31 cellular contexts compared by ENCODE assay signal in genomic region chr1:178495741-178496409, GRCh38. TPM values are rescaled to one million over a fixed set of nuclear protein-coding genes. Genes with fewer than 3 reads are reported as not detected.
"Had no signal": no experiment of that assay in that cellular context is flagged by ENCODE, and none has a peak within 500 bp of the region (broad histone marks: within the 10 kb centered on the region; RNA-seq: fewer than 3 reads in every experiment).

No MANE protein-coding gene starts in this region.

- H3K36me3 ChIP-seq: ascending aorta, cardiac muscle cell, neural progenitor cell, right lobe of liver, stomach, thyroid gland, upper lobe of left lung had no signal

- H3K4me3 ChIP-seq: ascending aorta, cardiac muscle cell, neural progenitor cell, right lobe of liver, stomach, thyroid gland, upper lobe of left lung had no signal

- H3K9me3 ChIP-seq: ascending aorta, right lobe of liver, stomach, thyroid gland, upper lobe of left lung had no signal

- H3K36me3 Mint-ChIP-seq: activated naive CD4-positive, alpha-beta T cell treated with anti-CD3 and anti-CD28 coated beads, Interleukin-2, amount 10 ng/mL, durations not matched to agents 7 days and 5 days; activated naive CD8-positive, alpha-beta T cell treated with anti-CD3 and anti-CD28 coated beads, Interleukin-2, amount 10 ng/mL, durations not matched to agents 7 days and 5 days; brain; immature natural killer cell; naive thymus-derived CD4-positive, alpha-beta T cell; neural progenitor cell; stimulated activated effector memory CD8-positive, alpha-beta T cell treated with anti-CD3 and anti-CD28 coated beads, Interleukin-12 subunit alpha, Interleukin-12 subunit beta, amount 100 ng/mL, for 72 hours had no signal

- H3K27ac Mint-ChIP-seq: activated naive CD4-positive, alpha-beta T cell treated with anti-CD3 and anti-CD28 coated beads, Interleukin-2, amount 10 ng/mL, durations not matched to agents 7 days and 5 days; activated naive CD8-positive, alpha-beta T cell treated with anti-CD3 and anti-CD28 coated beads, Interleukin-2, amount 10 ng/mL, durations not matched to agents 7 days and 5 days; brain; immature natural killer cell; neural progenitor cell; T-helper 2 cell treated with Interferon-gamma antibody and Interleukin-4, amounts not matched to agents 5 μg/mL and 100 μg/mL, for 36 hours had no signal

- H3K27me3 ChIP-seq: ascending aorta, cardiac muscle cell, neural progenitor cell, right lobe of liver, stomach, thyroid gland, upper lobe of left lung had no signal

- H3K9ac ChIP-seq: neural progenitor cell had no signal

- H3K4me3 Mint-ChIP-seq: activated naive CD4-positive, alpha-beta T cell treated with anti-CD3 and anti-CD28 coated beads, Interleukin-2, amount 10 ng/mL, durations not matched to agents 7 days and 5 days; activated naive CD8-positive, alpha-beta T cell treated with anti-CD3 and anti-CD28 coated beads, Interleukin-2, amount 10 ng/mL, durations not matched to agents 7 days and 5 days; brain; immature natural killer cell; naive thymus-derived CD4-positive, alpha-beta T cell; neural progenitor cell; stimulated activated effector memory CD8-positive, alpha-beta T cell treated with anti-CD3 and anti-CD28 coated beads, Interleukin-12 subunit alpha, Interleukin-12 subunit beta, amount 100 ng/mL, for 72 hours; T-helper 2 cell treated with Interferon-gamma antibody and Interleukin-4, amounts not matched to agents 5 μg/mL and 100 μg/mL, for 36 hours had no signal

- H3K4me2 ChIP-seq: neural progenitor cell had no signal

- H3K27me3 Mint-ChIP-seq: activated naive CD4-positive, alpha-beta T cell treated with anti-CD3 and anti-CD28 coated beads, Interleukin-2, amount 10 ng/mL, durations not matched to agents 7 days and 5 days; activated naive CD8-positive, alpha-beta T cell treated with anti-CD3 and anti-CD28 coated beads, Interleukin-2, amount 10 ng/mL, durations not matched to agents 7 days and 5 days; brain; naive thymus-derived CD4-positive, alpha-beta T cell had no signal

- DNase-seq: activated CD4-positive, alpha-beta T cell treated with anti-CD3 and anti-CD28 coated beads for 4 hours; activated CD4-positive, alpha-beta T cell treated with anti-CD3 and anti-CD28 coated beads, Interleukin-2, amount 50 U/mL, for 4 hours; activated gamma-delta T cell; activated naive CD4-positive, alpha-beta T cell treated with anti-CD3 and anti-CD28 coated beads, Interleukin-2, amount 10 ng/mL, durations not matched to agents 7 days and 5 days; activated naive CD8-positive, alpha-beta T cell treated with anti-CD3 and anti-CD28 coated beads, Interleukin-2, amount 10 ng/mL, durations not matched to agents 7 days and 5 days; activated T-cell treated with anti-CD3 and anti-CD28 coated beads for 4 hours; cortex of kidney; foreskin fibroblast; hypothalamus; immature natural killer cell; kidney; midbrain; naive thymus-derived CD4-positive, alpha-beta T cell; right lobe of liver; small intestine; stimulated activated CD4-positive, alpha-beta T cell treated with anti-CD3 and anti-CD28 coated beads, Interleukin-4, amount 100 ng/mL, for 24 hours; stomach; T-helper 1 cell; thyroid gland had no signal

- H3K4me1 Mint-ChIP-seq: activated naive CD4-positive, alpha-beta T cell treated with anti-CD3 and anti-CD28 coated beads, Interleukin-2, amount 10 ng/mL, durations not matched to agents 7 days and 5 days; activated naive CD8-positive, alpha-beta T cell treated with anti-CD3 and anti-CD28 coated beads, Interleukin-2, amount 10 ng/mL, durations not matched to agents 7 days and 5 days; immature natural killer cell; naive thymus-derived CD4-positive, alpha-beta T cell; stimulated activated effector memory CD8-positive, alpha-beta T cell treated with anti-CD3 and anti-CD28 coated beads, Interleukin-12 subunit alpha, Interleukin-12 subunit beta, amount 100 ng/mL, for 72 hours had no signal

- ATAC-seq: esophagus mucosa; naive thymus-derived CD4-positive, alpha-beta T cell; right lobe of liver; stimulated activated effector memory CD8-positive, alpha-beta T cell treated with anti-CD3 and anti-CD28 coated beads, Interleukin-12 subunit alpha, Interleukin-12 subunit beta, amount 100 ng/mL, for 72 hours had no signal

- H3K9me3 Mint-ChIP-seq: activated naive CD4-positive, alpha-beta T cell treated with anti-CD3 and anti-CD28 coated beads, Interleukin-2, amount 10 ng/mL, durations not matched to agents 7 days and 5 days; activated naive CD8-positive, alpha-beta T cell treated with anti-CD3 and anti-CD28 coated beads, Interleukin-2, amount 10 ng/mL, durations not matched to agents 7 days and 5 days; brain; immature natural killer cell; naive thymus-derived CD4-positive, alpha-beta T cell; neural progenitor cell; stimulated activated effector memory CD8-positive, alpha-beta T cell treated with anti-CD3 and anti-CD28 coated beads, Interleukin-12 subunit alpha, Interleukin-12 subunit beta, amount 100 ng/mL, for 72 hours; T-helper 2 cell treated with Interferon-gamma antibody and Interleukin-4, amounts not matched to agents 5 μg/mL and 100 μg/mL, for 36 hours had no signal

- H3K27ac ChIP-seq: ascending aorta, cardiac muscle cell, neural progenitor cell, right lobe of liver, stomach, thyroid gland, upper lobe of left lung had no signal

- H3K4me1 ChIP-seq: ascending aorta, neural progenitor cell, right lobe of liver, thyroid gland had no signal

RNA-seq across cellular contexts. Expression of gene CLEC20A, which starts 0.9 kb away (rescaled TPM):
- total RNA-seq: activated naive CD8-positive, alpha-beta T cell treated with anti-CD3 and anti-CD28 coated beads, Interleukin-2, amount 10 ng/mL, durations not matched to agents 7 days and 5 days; ascending aorta; cardiac muscle cell; chondrocyte; esophagus mucosa; lower leg skin; naive thymus-derived CD4-positive, alpha-beta T cell; omental fat pad; posterior vena cava; right lobe of liver; stomach; thyroid gland; upper lobe of left lung had no signal

RNA-seq across cellular contexts. Expression of gene TEX35, which starts 17.0 kb away (rescaled TPM):
- total RNA-seq: activated naive CD8-positive, alpha-beta T cell treated with anti-CD3 and anti-CD28 coated beads, Interleukin-2, amount 10 ng/mL, durations not matched to agents 7 days and 5 days; ascending aorta; cardiac muscle cell; chondrocyte; kidney; naive thymus-derived CD4-positive, alpha-beta T cell; omental fat pad; posterior vena cava; right lobe of liver; stomach; thyroid gland; upper lobe of left lung had no signal
